15 cellular contexts compared by ENCODE assay signal in the genomic region with DNA sequence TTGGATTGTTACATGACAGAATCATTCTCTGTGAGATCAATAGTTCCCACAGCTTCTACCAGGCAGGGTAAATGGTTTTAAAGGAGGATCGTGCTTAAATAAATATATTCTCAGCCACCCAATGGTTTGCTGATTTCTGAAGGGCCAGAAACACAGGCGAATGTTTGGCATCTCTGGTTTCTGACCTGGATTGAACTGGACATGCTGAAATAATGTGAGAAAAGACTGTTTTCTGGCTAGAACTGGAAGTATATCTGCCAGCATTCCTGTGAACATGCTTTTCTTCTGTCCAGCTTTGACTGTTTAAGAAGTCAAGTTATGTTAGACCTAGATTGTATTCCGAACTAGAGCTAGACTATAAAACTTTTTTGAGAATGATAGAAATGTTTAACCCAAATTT.
DNase-seq lines count a peak whose midpoint lies in the region; ATAC-seq and TF ChIP-seq lines count a peak whose summit lies in the region.
"Had no signal": no experiment of that assay in that cellular context is flagged by ENCODE, and none has a peak within 500 bp of the region (broad histone marks: within the 10 kb centered on the region; RNA-seq: fewer than 3 reads in every experiment).

No MANE protein-coding gene starts in this region.

- no peaks in the 10 kb centered on the region for H3K27me3 Mint-ChIP-seq in H9 (ENCODE audit: low read depth)
- H3K27me3 Mint-ChIP-seq: CD4-positive, alpha-beta T cell had no signal

- H3K23ac ChIP-seq in IMR-90 (ENCODE audit: low read depth, low read length) (0 out of 2 replicates have a peak overlapping the region, but pooled peaks have one; percentile 63), H9 (ENCODE audit: insufficient read length, low read depth, low read length) (no peak overlapping the region)

- no peaks in the 10 kb centered on the region for H3K9me3 Mint-ChIP-seq in H9
- H3K9me3 Mint-ChIP-seq: CD4-positive, alpha-beta T cell had no signal

- H4K5ac ChIP-seq in IMR-90 (ENCODE audit: low read depth, low read length): peak overlapping the region; percentile 12; the same call in 1 of the 2 replicates
- H4K5ac ChIP-seq in H9 (ENCODE audit: insufficient read length, low read depth, low read length): no peak overlapping the region

- no peaks in the 10 kb centered on the region for H3K36me3 Mint-ChIP-seq in H9 (ENCODE audit: insufficient read depth in 1 of 3, low read depth in 3 of 3)

- H3K9me3 ChIP-seq in IMR-90 (ENCODE audit: control insufficient read depth, insufficient read depth, low read length) (no peaks in the 10 kb centered on the region), mucosa of rectum (ENCODE audit: control insufficient read depth in 2 of 2, low read length in 2 of 2) (no peaks in the 10 kb centered on the region), thyroid gland (no peaks in the 10 kb centered on the region), H9 (ENCODE audit: control insufficient read depth, low read depth, low read length) (no peaks in the 10 kb centered on the region)
- H3K9me3 ChIP-seq: MG63, prostate gland had no signal

- no peak overlapping the region for H2AK5ac ChIP-seq in IMR-90 (ENCODE audit: low read depth, low read length)
- H2AK5ac ChIP-seq in H9 (ENCODE audit: insufficient read length, low read length): no peak overlapping the region

- no peaks in the 10 kb centered on the region for H3K23me2 ChIP-seq in H9 (ENCODE audit: insufficient read length, low read depth, low read length, poor library complexity, severe bottlenecking)

- H3K79me2 ChIP-seq in H9 (ENCODE audit: insufficient read depth, low read length): no peaks in the 10 kb centered on the region; the same call in 1 of the 2 replicates

- intact Hi-C loops in IMR-90 (cut with micrococcal nuclease): loop anchor here (5.0 kb wide), 1 partner anchor 80 kb away; no protein-coding TSS in a partner anchor
- intact Hi-C loops in thyroid gland (cut with DNase I): no loop called here

- no peak overlapping the region for H2BK12ac ChIP-seq in H9 (ENCODE audit: insufficient read length, low read depth, low read length)

- H2BK20ac ChIP-seq in IMR-90 (ENCODE audit: low read depth, low read length) (peak overlapping the region; percentile 80; the same call in 1 of the 2 replicates), H9 (ENCODE audit: low read depth, low read length, poor library complexity, severe bottlenecking) (no peak overlapping the region)

- H2BK120ac ChIP-seq in IMR-90 (ENCODE audit: low read depth, low read length) (peak overlapping the region; percentile 75), H9 (ENCODE audit: low read depth, low read length, poor library complexity, severe bottlenecking) (no peak overlapping the region)

- H3K4ac ChIP-seq in IMR-90 (ENCODE audit: low read depth, low read length) (peak overlapping the region; percentile 79; the same call in 1 of the 2 replicates), H9 (ENCODE audit: low read depth, low read length) (no peak overlapping the region)

- H2AK9ac ChIP-seq in IMR-90 (replicated peaks; ENCODE audit: low read depth, low read length, poor library complexity): peak overlapping the region; percentile 73

- H3K56ac ChIP-seq in IMR-90 (ENCODE audit: extremely low read depth, insufficient read depth, low read length): no peak overlapping the region
- H3K56ac ChIP-seq in H9 (ENCODE audit: insufficient read length, low read depth, low read length): no peak overlapping the region

- H3K9ac ChIP-seq in IMR-90 (ENCODE audit: low read depth, low read length): peak overlapping the region; percentile 36; the same call in 1 of the 2 replicates
- H3K9ac ChIP-seq in mucosa of rectum (ENCODE audit: low read depth in 1 of 2, low read length in 2 of 2): no peak overlapping the region
- no peak overlapping the region for H3K9ac ChIP-seq in H9 (ENCODE audit: extremely low read depth, insufficient read length, low read length)

- in situ Hi-C loops in IMR-90 (cut with MboI; ENCODE audit: low sequenced_read_pairs): no loop called here

- H3K36me3 ChIP-seq in IMR-90 (ENCODE audit: control insufficient read depth, insufficient read depth, low read length): no peaks in the 10 kb centered on the region
- no peaks in the 10 kb centered on the region for H3K36me3 ChIP-seq in mucosa of rectum (ENCODE audit: control insufficient read depth in 2 of 2, insufficient read depth in 2 of 2, low read length in 2 of 2)
- H3K36me3 ChIP-seq in thyroid gland: no peaks in the 10 kb centered on the region
- H3K36me3 ChIP-seq: MG63, prostate gland had no signal

- TF ChIP-seq POLR2A in IMR-90 (IDR thresholded peaks at IDR 0.05; ENCODE audit: low read depth, low read length) (no peak), thyroid gland (IDR thresholded peaks at IDR 0.05) (no peak)

- H3K4me3 ChIP-seq in IMR-90 (ENCODE audit: insufficient read depth, low read depth, low read length): no peak overlapping the region
- no peak overlapping the region for H3K4me3 ChIP-seq in fibroblast of mammary gland (ENCODE audit: control insufficient read depth, low read depth, low read length)
- no peak overlapping the region for H3K4me3 ChIP-seq in mucosa of rectum (ENCODE audit: low read length in 2 of 2)
- no peak overlapping the region for H3K4me3 ChIP-seq in thyroid gland (replicated peaks in 1 of 3)
- H3K4me3 ChIP-seq: MG63, prostate gland had no signal

- POLR2A ChIA-PET in IMR-90 (lab: Charles Lee; ENCODE audit: unreplicated experiment): no interaction called here

- no CpG with 5 or more reads among the region's 3 CpGs for WGBS in IMR-90 (ENCODE audit: extremely low coverage in 2 of 2, insufficient read length in 1 of 2), 2 experiments
- WGBS in thyroid gland, 2 donors: 12 to 20% methylated on average over 3 of the region's 3 CpGs
- no CpG with 5 or more reads among the region's 3 CpGs for WGBS in H9 (ENCODE audit: extremely low coverage, insufficient read length, low lambda C conversion rate)

- BruUV-seq in IMR-90 (replicated peaks; lab: Mats Ljungman, UMichigan): no TSS peak

- H3K18ac ChIP-seq in IMR-90 (ENCODE audit: low read depth, low read length): peak overlapping the region; percentile 17
- H3K18ac ChIP-seq in H9 (ENCODE audit: insufficient read length, low read depth, low read length): no peak overlapping the region

- H4K91ac ChIP-seq in IMR-90 (ENCODE audit: insufficient read depth, low read depth, low read length) (peak overlapping the region; percentile 52; the same call in 1 of the 2 replicates), H9 (ENCODE audit: insufficient read length, low read depth, low read length) (no peak overlapping the region)

- H3K27ac ChIP-seq in IMR-90 (ENCODE audit: insufficient read depth, low read length) (peak overlapping the region; percentile 84), mucosa of rectum (ENCODE audit: low read depth in 2 of 2, low read length in 2 of 2) (peak overlapping the region; percentile 6 to 23), thyroid gland (peak overlapping the region; percentile 51 to 71 (median 65)), H9 (ENCODE audit: insufficient read length, low read depth, low read length) (no peak overlapping the region)

- DNase-seq in IMR-90 (peak; percentile 65), fibroblast of mammary gland (ENCODE audit: low read depth) (peak; percentile 78), thyroid gland (peak; percentile 63 to 71), hippocampal formation (lab: John Stamatoyannopoulos, UW) (no peak), H9 (no peak)
- no peak for DNase-seq in stimulated activated CD4-positive, alpha-beta T cell treated with anti-CD3 and anti-CD28 coated beads, Interleukin-1b, Interleukin-23, amount 100 ng/mL, for 48 hours
- DNase-seq: activated gamma-delta T cell treated with Interleukin-2 at 50 U/mL for 16 hours; CD4-positive, alpha-beta T cell; central memory CD4-positive, alpha-beta T cell; MG63; NCI-H2081 treated with DMSO at 0.1 percent for 48 hours; stimulated activated naive CD4-positive, alpha-beta T cell had no signal

- peak overlapping the region; percentile 83 for H3K14ac ChIP-seq in IMR-90 (replicated peaks; ENCODE audit: low read depth, low read length)
- no peak overlapping the region for H3K14ac ChIP-seq in H9 (ENCODE audit: insufficient read depth, low read length)

- H3K9me1 ChIP-seq in IMR-90 (ENCODE audit: insufficient read depth, low read length): no peaks in the 10 kb centered on the region

- H3K4me2 ChIP-seq in IMR-90 (ENCODE audit: low read depth, low read length) (peak overlapping the region; percentile 62), H9 (ENCODE audit: insufficient read depth, insufficient read length, low read length) (no peak overlapping the region)

- H3T11ph ChIP-seq in H9 (ENCODE audit: low read length): no peak overlapping the region

- H3K27me3 ChIP-seq in IMR-90 (ENCODE audit: control insufficient read depth, insufficient read depth, low read length) (no peaks in the 10 kb centered on the region), mucosa of rectum (ENCODE audit: control insufficient read depth in 2 of 2, insufficient read depth in 2 of 2, low read length in 2 of 2) (no peaks in the 10 kb centered on the region), thyroid gland (no peaks in the 10 kb centered on the region), H9 (ENCODE audit: insufficient read depth, low read length) (no peaks in the 10 kb centered on the region)
- H3K27me3 ChIP-seq: MG63 had no signal

- H3K4me1 ChIP-seq in IMR-90 (ENCODE audit: control insufficient read depth, insufficient read depth, low read length) (peaks cover 7% of the 10 kb centered on the region; the same call in 1 of the 2 replicates), mucosa of rectum (ENCODE audit: control insufficient read depth in 2 of 2, insufficient read depth in 2 of 2, low read length in 2 of 2) (no peaks in the 10 kb centered on the region), thyroid gland (peaks cover 13 to 16% of the 10 kb centered on the region in 2 donors), H9 (ENCODE audit: insufficient read depth, low read length) (no peaks in the 10 kb centered on the region)
- H3K4me1 ChIP-seq: prostate gland had no signal

- no peak for TF ChIP-seq RAD21 in IMR-90 (IDR thresholded peaks at IDR 0.05; ENCODE audit: low read length)

- H3K27ac Mint-ChIP-seq in H9: no peak overlapping the region
- H3K27ac Mint-ChIP-seq: CD4-positive, alpha-beta T cell had no signal

- dilution Hi-C loops in IMR-90 (cut with HindIII; ENCODE audit: low sequenced_read_pairs, unreplicated experiment): no loop called here

- H2BK15ac ChIP-seq in IMR-90 (ENCODE audit: low read depth, low read length) (peak overlapping the region; percentile 94; the same call in 2 of the 3 replicates), H9 (ENCODE audit: low read depth, low read length) (no peak overlapping the region)

- H3K79me1 ChIP-seq in IMR-90 (ENCODE audit: low read depth in 1 of 2, low read length in 2 of 2) (no peaks in the 10 kb centered on the region), H9 (ENCODE audit: insufficient read depth, low read depth, low read length, poor library complexity, severe bottlenecking) (no peaks in the 10 kb centered on the region)

- H4K20me1 ChIP-seq in IMR-90 (ENCODE audit: insufficient read depth, low read length) (no peaks in the 10 kb centered on the region), H9 (ENCODE audit: control insufficient read depth, insufficient read depth, insufficient read length) (no peaks in the 10 kb centered on the region)

- H2BK5ac ChIP-seq in IMR-90 (ENCODE audit: low read depth, low read length, poor library complexity, severe bottlenecking): peak overlapping the region; percentile 100
- H2BK5ac ChIP-seq in H9 (ENCODE audit: insufficient read length, low read length): no peak overlapping the region

- no peak overlapping the region for H3K4me3 Mint-ChIP-seq in H9
- H3K4me3 Mint-ChIP-seq: CD4-positive, alpha-beta T cell had no signal

- peak overlapping the region; percentile 59 for H2AFZ ChIP-seq in IMR-90 (replicated peaks; ENCODE audit: low read length, poor library complexity)
- no peak overlapping the region for H2AFZ ChIP-seq in H9 (ENCODE audit: low read length)

- TF ChIP-seq CTCF in IMR-90 (conservative IDR thresholded peaks at IDR 0.05; ENCODE audit: low read depth, low read length) (no peak), fibroblast of mammary gland (conservative IDR thresholded peaks at IDR 0.05; ENCODE audit: control insufficient read depth, insufficient read depth, low read depth, low read length) (no peak), thyroid gland (IDR thresholded peaks at IDR 0.05) (no peak), H9 (conservative IDR thresholded peaks at IDR 0.05) (no peak)

- peak; percentile 52 for ATAC-seq in IMR-90 (ENCODE audit: low read depth)
- ATAC-seq in HG03571 (IDR thresholded peaks at IDR 0.05; ENCODE audit: unreplicated experiment): no peak

- CTCF ChIA-PET in IMR-90 (lab: Yijun Ruan, JAX): interaction anchor here (0.6 kb wide), 1 partner anchor 90 kb away, joined by 3 read pairs; no protein-coding TSS in a partner anchor

- H4K8ac ChIP-seq in IMR-90 (ENCODE audit: low read depth in 2 of 2, low read length in 2 of 2) (peak overlapping the region in 1 of 2 experiments; percentile 50; a peak in 2 of 4 replicates), H9 (replicated peaks; ENCODE audit: insufficient read length, low read depth, low read length) (no peak overlapping the region)

- no peaks in the 10 kb centered on the region for H3K4me1 Mint-ChIP-seq in H9

Comparison
In these comparisons a context has a peak if more than half of its experiments do, and no peak if none do; other contexts are left out.
1. DNase-seq: peak in IMR-90 (single experiment), fibroblast of mammary gland (single experiment) and thyroid gland (2 of 2); none in hippocampal formation (0 of 2), H9 (single experiment) and stimulated activated CD4-positive, alpha-beta T cell treated with anti-CD3 and anti-CD28 coated beads, Interleukin-1b, Interleukin-23, amount 100 ng/mL, for 48 hours (single experiment).